In the genomic region with DNA sequence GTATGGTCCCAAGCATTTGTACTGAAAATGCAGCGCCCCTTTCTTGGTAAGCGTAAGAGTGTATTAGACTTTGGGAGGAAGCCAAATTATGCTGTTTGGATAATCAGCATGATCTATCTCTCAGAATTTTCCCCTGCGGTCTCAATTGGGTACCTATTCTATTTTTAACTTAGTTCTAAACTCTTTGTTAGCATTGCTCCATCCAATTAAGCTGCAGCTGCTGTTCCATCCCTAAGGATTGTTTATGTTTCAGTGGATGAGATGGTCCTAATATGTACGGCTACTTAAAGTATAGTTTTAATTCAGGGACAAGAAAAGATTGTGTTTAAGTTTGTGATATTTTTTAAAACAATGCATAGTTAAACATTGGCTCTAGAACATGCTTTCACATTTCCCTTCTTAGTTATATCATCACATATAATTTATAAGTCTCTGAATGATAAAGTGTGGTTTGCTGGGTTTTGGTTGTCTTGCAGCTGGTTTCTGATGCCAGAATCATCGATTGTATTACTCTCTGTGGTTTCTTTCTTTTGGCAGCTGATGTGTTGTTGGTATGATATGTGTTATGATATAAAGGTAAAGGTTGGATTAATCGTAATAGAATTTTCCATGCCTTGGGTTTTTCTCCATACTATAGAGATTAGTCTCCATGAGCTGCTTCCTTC, we compare ENCODE assay signal across 13 cellular contexts. TPM values are rescaled to one million over a fixed set of nuclear protein-coding genes. Genes with fewer than 3 reads are reported as not detected.
DNase-seq lines count a peak whose midpoint lies in the region; ATAC-seq lines count a peak whose summit lies in the region.
"Had no signal": no experiment of that assay in that cellular context is flagged by ENCODE, and none has a peak within 500 bp of the region (broad histone marks: within the 10 kb centered on the region; RNA-seq: fewer than 3 reads in every experiment).

No MANE protein-coding gene starts in this region.

- H3K27ac Mint-ChIP-seq in activated CD8-positive, alpha-beta memory T cell treated with anti-CD3 and anti-CD28 coated beads, Interleukin-2, amount 10 ng/mL, durations not matched to agents 7 days and 5 days: peak overlapping the region; percentile 38
- no peak overlapping the region for H3K27ac Mint-ChIP-seq in stimulated activated effector memory CD8-positive, alpha-beta T cell treated with anti-CD3 and anti-CD28 coated beads, Interleukin-12 subunit alpha, Interleukin-12 subunit beta, amount 100 ng/mL, for 72 hours
- H3K27ac Mint-ChIP-seq: type B pancreatic cell had no signal

- H3K4me1 Mint-ChIP-seq in activated CD8-positive, alpha-beta memory T cell treated with anti-CD3 and anti-CD28 coated beads, Interleukin-2, amount 10 ng/mL, durations not matched to agents 7 days and 5 days: peaks cover 22% of the 10 kb centered on the region
- H3K4me1 Mint-ChIP-seq in stimulated activated effector memory CD8-positive, alpha-beta T cell treated with anti-CD3 and anti-CD28 coated beads, Interleukin-12 subunit alpha, Interleukin-12 subunit beta, amount 100 ng/mL, for 72 hours: peaks cover 26% of the 10 kb centered on the region

- ATAC-seq in activated CD8-positive, alpha-beta memory T cell treated with anti-CD3 and anti-CD28 coated beads, Interleukin-2, amount 10 ng/mL, durations not matched to agents 7 days and 5 days: no peak
- ATAC-seq in stimulated activated effector memory CD8-positive, alpha-beta T cell treated with anti-CD3 and anti-CD28 coated beads, Interleukin-12 subunit alpha, Interleukin-12 subunit beta, amount 100 ng/mL, for 72 hours: peak; percentile 61
- ATAC-seq in HG03571 (IDR thresholded peaks at IDR 0.05; ENCODE audit: unreplicated experiment): no peak

- H3K36me3 ChIP-seq in endocrine pancreas (ENCODE audit: control insufficient read depth, insufficient read depth, low read length) (no peaks in the 10 kb centered on the region), HAP-1 (replicated peaks) (peaks cover 6% of the 10 kb centered on the region)
- H3K36me3 ChIP-seq: adrenal gland, colonic mucosa had no signal

- CTCF ChIA-PET in activated CD8-positive, alpha-beta memory T cell treated with anti-CD3 and anti-CD28 coated beads, Interleukin-2, amount 10 ng/mL, durations not matched to agents 7 days and 5 days (lab: Charles Lee): interaction anchor here (0.7 kb wide), 1 partner anchor 16 kb away, joined by 4 read pairs; a partner anchor contains a TSS

- in situ Hi-C loops in HAP-1 (cut with MboI; ENCODE audit: low sequenced_read_pairs): no loop called here

- H3K36me3 Mint-ChIP-seq in activated CD8-positive, alpha-beta memory T cell treated with anti-CD3 and anti-CD28 coated beads, Interleukin-2, amount 10 ng/mL, durations not matched to agents 7 days and 5 days: peaks cover 27% of the 10 kb centered on the region
- peaks cover 12% of the 10 kb centered on the region for H3K36me3 Mint-ChIP-seq in stimulated activated effector memory CD8-positive, alpha-beta T cell treated with anti-CD3 and anti-CD28 coated beads, Interleukin-12 subunit alpha, Interleukin-12 subunit beta, amount 100 ng/mL, for 72 hours

- peaks cover 3% of the 10 kb centered on the region for H3K4me1 ChIP-seq in endocrine pancreas (ENCODE audit: control insufficient read depth, insufficient read depth, low read length)
- H3K4me1 ChIP-seq in HAP-1: peaks cover 22% of the 10 kb centered on the region
- H3K4me1 ChIP-seq: colonic mucosa, parathyroid adenoma had no signal

- no peak for DNase-seq in activated CD8-positive, alpha-beta memory T cell treated with anti-CD3 and anti-CD28 coated beads, Interleukin-2, amount 10 ng/mL, durations not matched to agents 7 days and 5 days
- DNase-seq in activated CD8-positive, alpha-beta memory T cell treated with anti-CD3 and anti-CD28 coated beads for 24 hours: no peak
- DNase-seq in NCI-H82 treated with DMSO at 0.1 percent for 48 hours (lab: John Stamatoyannopoulos, UW; ENCODE audit: unreplicated experiment): peak; percentile 37
- DNase-seq in stimulated activated effector memory CD8-positive, alpha-beta T cell treated with anti-CD3 and anti-CD28 coated beads, Interleukin-12 subunit alpha, Interleukin-12 subunit beta, amount 100 ng/mL, for 72 hours (ENCODE audit: low spot score in 2 of 2): no peak
- DNase-seq in NCI-H1930 (lab: John Stamatoyannopoulos, UW): no peak
- no peak for DNase-seq in HAP-1 (ENCODE audit: low spot score in 2 of 2)
- DNase-seq: adrenal gland, colonic mucosa, NCI-H226 had no signal

- no peak overlapping the region for H3K4me3 Mint-ChIP-seq in activated CD8-positive, alpha-beta memory T cell treated with anti-CD3 and anti-CD28 coated beads, Interleukin-2, amount 10 ng/mL, durations not matched to agents 7 days and 5 days
- no peak overlapping the region for H3K4me3 Mint-ChIP-seq in stimulated activated effector memory CD8-positive, alpha-beta T cell treated with anti-CD3 and anti-CD28 coated beads, Interleukin-12 subunit alpha, Interleukin-12 subunit beta, amount 100 ng/mL, for 72 hours
- H3K4me3 Mint-ChIP-seq: type B pancreatic cell had no signal

- H3K27me3 Mint-ChIP-seq in activated CD8-positive, alpha-beta memory T cell treated with anti-CD3 and anti-CD28 coated beads, Interleukin-2, amount 10 ng/mL, durations not matched to agents 7 days and 5 days: no peaks in the 10 kb centered on the region
- H3K27me3 Mint-ChIP-seq: type B pancreatic cell had no signal

- H3K9me3 Mint-ChIP-seq in activated CD8-positive, alpha-beta memory T cell treated with anti-CD3 and anti-CD28 coated beads, Interleukin-2, amount 10 ng/mL, durations not matched to agents 7 days and 5 days (ENCODE audit: low read depth): no peaks in the 10 kb centered on the region
- no peaks in the 10 kb centered on the region for H3K9me3 Mint-ChIP-seq in stimulated activated effector memory CD8-positive, alpha-beta T cell treated with anti-CD3 and anti-CD28 coated beads, Interleukin-12 subunit alpha, Interleukin-12 subunit beta, amount 100 ng/mL, for 72 hours
- H3K9me3 Mint-ChIP-seq: type B pancreatic cell had no signal

- no peaks in the 10 kb centered on the region for H3K27me3 ChIP-seq in endocrine pancreas (ENCODE audit: control insufficient read depth, insufficient read depth, low read length)
- no peaks in the 10 kb centered on the region for H3K27me3 ChIP-seq in HAP-1 (ENCODE audit: low read depth)
- H3K27me3 ChIP-seq: adrenal gland, colonic mucosa had no signal

- H3K9ac ChIP-seq in endocrine pancreas (ENCODE audit: control insufficient read depth, insufficient read depth, low read length): no peak overlapping the region
- H3K9ac ChIP-seq: parathyroid adenoma had no signal

- H3K9me3 ChIP-seq in endocrine pancreas (ENCODE audit: control insufficient read depth, low read length): no peaks in the 10 kb centered on the region
- H3K9me3 ChIP-seq in HAP-1: no peaks in the 10 kb centered on the region
- H3K9me3 ChIP-seq: adrenal gland, colonic mucosa had no signal

- H3K4me3 ChIP-seq in endocrine pancreas (ENCODE audit: control insufficient read depth, insufficient read depth, low read length): peak overlapping the region; percentile 25
- H3K4me3 ChIP-seq in HAP-1: no peak overlapping the region
- H3K4me3 ChIP-seq: adrenal gland, colonic mucosa had no signal

RNA-seq across cellular contexts. Expression of a gene that starts 15.1 kb away (rescaled TPM):
- 100 to 1,000 TPM in 1 of 2 experiments, 10 to 100 TPM in 1; 99.7 to 108 TPM for total RNA-seq in activated CD8-positive, alpha-beta memory T cell treated with anti-CD3 and anti-CD28 coated beads, Interleukin-2, amount 10 ng/mL, durations not matched to agents 7 days and 5 days

RNA-seq across cellular contexts. Expression of a gene that starts 16.4 kb away (rescaled TPM):
- total RNA-seq in activated CD8-positive, alpha-beta memory T cell treated with anti-CD3 and anti-CD28 coated beads, Interleukin-2, amount 10 ng/mL, durations not matched to agents 7 days and 5 days: 1 to 10 TPM; 5.9 to 6.6 TPM
